ENCODE assay signal across 23 cellular contexts in the genomic region with DNA sequence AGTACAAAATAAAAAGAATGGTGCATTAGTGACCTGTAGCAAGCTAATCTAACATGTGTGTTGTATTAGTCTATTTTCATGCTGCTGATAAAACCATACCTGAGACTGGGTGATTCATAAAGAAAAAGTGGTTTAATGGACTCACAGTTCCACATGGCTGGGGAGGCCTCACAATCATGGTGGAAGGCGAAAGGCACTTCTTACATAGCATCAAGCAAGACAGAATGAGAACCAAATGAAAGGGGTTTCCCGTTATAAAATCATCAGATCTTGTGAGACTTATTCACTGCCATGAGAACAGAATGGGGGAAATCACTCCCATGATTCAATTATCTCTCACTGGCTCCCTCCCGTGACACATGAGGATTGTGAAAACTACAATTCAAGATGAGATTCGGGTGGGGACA. TPM values are rescaled to one million over a fixed set of nuclear protein-coding genes. Genes with fewer than 3 reads are reported as not detected.
DNase-seq lines count a peak whose midpoint lies in the region; ATAC-seq, FAIRE-seq and TF ChIP-seq lines count a peak whose summit lies in the region.
"Had no signal": no experiment of that assay in that cellular context is flagged by ENCODE, and none has a peak within 500 bp of the region (broad histone marks: within the 10 kb centered on the region; RNA-seq: fewer than 3 reads in every experiment).

No MANE protein-coding gene starts in this region.

- ATAC-seq in HG03342 (IDR thresholded peaks at IDR 0.05; ENCODE audit: unreplicated experiment) (peak; percentile 39), GM18873 (IDR thresholded peaks at IDR 0.05; ENCODE audit: low FRiP score, unreplicated experiment) (no peak), GM18498 (IDR thresholded peaks at IDR 0.05; ENCODE audit: unreplicated experiment) (no peak)
- ATAC-seq: activated CD8-positive, alpha-beta memory T cell treated with anti-CD3 and anti-CD28 coated beads, Interleukin-2, amount 10 ng/mL, durations not matched to agents 7 days and 5 days; naive thymus-derived CD8-positive, alpha-beta T cell had no signal

- no peak overlapping the region for H3K4me3 ChIP-seq in fibroblast of mammary gland (ENCODE audit: control insufficient read depth, low read depth, low read length)
- H3K4me3 ChIP-seq: esophagus muscularis mucosa, HAP-1, right atrium auricular region, spleen had no signal

- TF ChIP-seq CTCF in fibroblast of mammary gland (conservative IDR thresholded peaks at IDR 0.05; ENCODE audit: control insufficient read depth, insufficient read depth, low read depth, low read length) = no peak

- FAIRE-seq in frontal cortex (lab: Jason Lieb, UNC) = no peak

- DNase-seq in stimulated activated CD4-positive, alpha-beta T cell treated with anti-CD3 and anti-CD28 coated beads, Interleukin-4, amount 100 ng/mL, for 24 hours = peak; percentile 11
- DNase-seq in stimulated activated CD4-positive, alpha-beta T cell treated with anti-CD3 and anti-CD28 coated beads, Interleukin-4, amount 100 ng/mL, for 1 hour = no peak
- DNase-seq in fibroblast of mammary gland (ENCODE audit: low read depth) (peak; percentile 17), frontal cortex (ENCODE audit: low spot score in 2 of 2) (no peak)
- DNase-seq: activated CD4-positive, alpha-beta T cell treated with anti-CD3 and anti-CD28 coated beads for 1 hour; activated CD8-positive, alpha-beta memory T cell treated with anti-CD3 and anti-CD28 coated beads, Interleukin-2, amount 10 ng/mL, durations not matched to agents 7 days and 5 days; brain microvascular endothelial cell; Calu3; effector CD8-positive, alpha-beta T cell; Kasumi-1; kidney glomerular epithelial cell; naive thymus-derived CD8-positive, alpha-beta T cell; NCI-H187 treated with DMSO at 0.1 percent for 48 hours; NCI-H2227 treated with DMSO at 0.1 percent for 48 hours; NCI-H748 treated with DMSO at 0.1 percent for 48 hours; Right ventricle myocardium superior; spleen had no signal

RNA-seq across cellular contexts. Expression of a gene that starts 45.4 kb away (rescaled TPM):
- 39.5 TPM for total RNA-seq in frontal cortex

Comparison
In these comparisons a context has a peak if more than half of its experiments do, and no peak if none do; other contexts are left out.
1. DNase-seq: peak in stimulated activated CD4-positive, alpha-beta T cell treated with anti-CD3 and anti-CD28 coated beads, Interleukin-4, amount 100 ng/mL, for 24 hours (single experiment) and fibroblast of mammary gland (single experiment); none in stimulated activated CD4-positive, alpha-beta T cell treated with anti-CD3 and anti-CD28 coated beads, Interleukin-4, amount 100 ng/mL, for 1 hour (single experiment) and frontal cortex (0 of 2).